In genomic region chr12:2756756-2757155, GRCh38 we compare ENCODE assay signal across 36 cellular contexts.
"Had no signal": no experiment of that assay in that cellular context is flagged by ENCODE, and none has a peak within 500 bp of the region (broad histone marks: within the 10 kb centered on the region; RNA-seq: fewer than 3 reads in every experiment).

No MANE protein-coding gene starts in this region.

- H3K27ac ChIP-seq: KMS-11, Peyer's patch, SJSA1 had no signal

- H3K9me3 Mint-ChIP-seq: activated CD4-positive, alpha-beta memory T cell treated with anti-CD3 and anti-CD28 coated beads for 36 hours; activated naive CD4-positive, alpha-beta T cell treated with anti-CD3 and anti-CD28 coated beads, Interleukin-2, amount 10 ng/mL, durations not matched to agents 7 days and 5 days; activated naive CD8-positive, alpha-beta T cell treated with anti-CD3 and anti-CD28 coated beads, Interleukin-2, amount 50 U/mL, for 24 hours; activated T-cell treated with anti-CD3 and anti-CD28 coated beads, Interleukin-2, amount 50 U/mL, for 4 hours; T-helper 1 cell treated with Interleukin-12 subunit alpha and Interleukin-12 subunit beta and Interleukin-4 antibody, amounts not matched to agents 30 μg/mL and 1 μg/mL, for 36 hours; T-helper 2 cell treated with Interferon-gamma antibody and Interleukin-4, amounts not matched to agents 5 μg/mL and 100 μg/mL, for 36 hours had no signal

- ATAC-seq: activated naive CD8-positive, alpha-beta T cell treated with anti-CD3 and anti-CD28 coated beads, Interleukin-2, amount 50 U/mL, for 24 hours; activated T-cell treated with anti-CD3 and anti-CD28 coated beads, Interleukin-2, amount 50 U/mL, for 4 hours; PC-3 had no signal

- H3K36me3 Mint-ChIP-seq: activated CD4-positive, alpha-beta memory T cell treated with anti-CD3 and anti-CD28 coated beads for 36 hours; activated naive CD4-positive, alpha-beta T cell treated with anti-CD3 and anti-CD28 coated beads, Interleukin-2, amount 10 ng/mL, durations not matched to agents 7 days and 5 days had no signal

- H3K4me3 ChIP-seq: Peyer's patch, SJSA1 had no signal

- H3K36me3 ChIP-seq: Peyer's patch, SJSA1 had no signal

- H3K27ac Mint-ChIP-seq: activated B cell treated with CpG ODN at 0.5 μM for 24 hours; activated CD4-positive, alpha-beta memory T cell treated with anti-CD3 and anti-CD28 coated beads for 36 hours; activated naive CD4-positive, alpha-beta T cell treated with anti-CD3 and anti-CD28 coated beads, Interleukin-2, amount 10 ng/mL, durations not matched to agents 7 days and 5 days; activated naive CD8-positive, alpha-beta T cell; activated naive CD8-positive, alpha-beta T cell treated with anti-CD3 and anti-CD28 coated beads, Interleukin-2, amount 50 U/mL, for 24 hours; brain; T-helper 1 cell treated with Interleukin-12 subunit alpha and Interleukin-12 subunit beta and Interleukin-4 antibody, amounts not matched to agents 30 μg/mL and 1 μg/mL, for 36 hours; T-helper 2 cell treated with Interferon-gamma antibody and Interleukin-4, amounts not matched to agents 5 μg/mL and 100 μg/mL, for 36 hours had no signal

- H3K9me3 ChIP-seq: Peyer's patch, SK-N-SH had no signal

- DNase-seq: activated B cell treated with CpG ODN at 0.5 μM for 24 hours; activated CD4-positive, alpha-beta memory T cell treated with anti-CD3 and anti-CD28 coated beads for 36 hours; activated CD4-positive, alpha-beta T cell treated with anti-CD3 and anti-CD28 coated beads for 4 hours; activated CD4-positive, alpha-beta T cell treated with anti-CD3 and anti-CD28 coated beads, Interleukin-2, amount 50 U/mL, for 1 hour; activated CD4-positive, CD25-positive, alpha-beta regulatory T cell treated with anti-CD3 and anti-CD28 coated beads, Interleukin-2, amount 50 U/mL, for 72 hours; activated effector memory CD4-positive, alpha-beta T cell treated with Interleukin-2 at 50 U/mL for 16 hours; activated naive CD4-positive, alpha-beta T cell treated with anti-CD3 and anti-CD28 coated beads, Interleukin-2, amount 10 ng/mL, durations not matched to agents 7 days and 5 days; activated naive CD8-positive, alpha-beta T cell treated with anti-CD3 and anti-CD28 coated beads, Interleukin-2, amount 50 U/mL, for 24 hours; activated T-cell treated with anti-CD3 and anti-CD28 coated beads for 4 hours; activated T-cell treated with anti-CD3 and anti-CD28 coated beads, Interleukin-2, amount 50 U/mL, for 4 hours; anterior cingulate cortex; caudate nucleus; cerebellar nuclear complex; NCI-H1048; NCI-H1105 treated with DMSO at 0.1 percent for 48 hours; NCI-H1436; NCI-H1694 treated with DMSO at 0.1 percent for 48 hours; NCI-H2029; NCI-H2171 treated with DMSO at 0.1 percent for 48 hours; NCI-H2227 treated with DMSO at 0.1 percent for 48 hours; NCI-H446; NCI-H510A treated with DMSO at 0.1 percent for 48 hours; NCI-H526 treated with DMSO at 0.1 percent for 48 hours; NCI-H774; NK-92 treated with Interleukin-12 subunit alpha and Interleukin-12 subunit beta, amount 100 ng/mL, for 24 hours; PC-3; Peyer's patch; RPMI8226; SHP77 treated with DMSO at 0.1 percent for 48 hours; SK-N-SH had no signal

- H3K4me3 Mint-ChIP-seq: activated B cell treated with CpG ODN at 0.5 μM for 24 hours; activated CD4-positive, alpha-beta memory T cell treated with anti-CD3 and anti-CD28 coated beads for 36 hours; activated naive CD4-positive, alpha-beta T cell treated with anti-CD3 and anti-CD28 coated beads, Interleukin-2, amount 10 ng/mL, durations not matched to agents 7 days and 5 days; activated naive CD8-positive, alpha-beta T cell; activated naive CD8-positive, alpha-beta T cell treated with anti-CD3 and anti-CD28 coated beads, Interleukin-2, amount 50 U/mL, for 24 hours; activated T-cell treated with anti-CD3 and anti-CD28 coated beads, Interleukin-2, amount 50 U/mL, for 4 hours; brain; T-helper 1 cell treated with Interleukin-12 subunit alpha and Interleukin-12 subunit beta and Interleukin-4 antibody, amounts not matched to agents 30 μg/mL and 1 μg/mL, for 36 hours; T-helper 2 cell treated with Interferon-gamma antibody and Interleukin-4, amounts not matched to agents 5 μg/mL and 100 μg/mL, for 36 hours had no signal

- H3K4me1 ChIP-seq: Peyer's patch, SJSA1 had no signal

- H3K27me3 ChIP-seq: Peyer's patch had no signal

- H3K4me1 Mint-ChIP-seq: activated B cell treated with CpG ODN at 0.5 μM for 24 hours; activated naive CD4-positive, alpha-beta T cell treated with anti-CD3 and anti-CD28 coated beads, Interleukin-2, amount 10 ng/mL, durations not matched to agents 7 days and 5 days; activated naive CD8-positive, alpha-beta T cell treated with anti-CD3 and anti-CD28 coated beads, Interleukin-2, amount 50 U/mL, for 24 hours; brain had no signal
